ENCODE assay signal across 6 cellular contexts in genomic region chr16:30561212-30561816, GRCh38. TPM values are rescaled to one million over a fixed set of nuclear protein-coding genes. Genes with fewer than 3 reads are reported as not detected.
DNase-seq lines count a peak whose midpoint lies in the region; ATAC-seq and TF ChIP-seq lines count a peak whose summit lies in the region.

No MANE protein-coding gene starts in this region.

- H3K9me3 Mint-ChIP-seq in effector memory CD8-positive, alpha-beta T cell, result no peaks in the 10 kb centered on the region
- no peaks in the 10 kb centered on the region for H3K9me3 Mint-ChIP-seq in HFFc6

- ATAC-seq in effector memory CD8-positive, alpha-beta T cell (replicated peaks), result no peak

- TF ChIP-seq CTCF in retinal pigment epithelial cell (conservative IDR thresholded peaks at IDR 0.05; ENCODE audit: low read depth, low read length) (no peak), HFFc6 (IDR thresholded peaks at IDR 0.05) (no peak)

- in situ Hi-C loops in KBM-7 (cut with MboI; ENCODE audit: low pct_unique_long_range_greater_than_20kb, low sequenced_read_pairs), result no loop called here

- H3K27ac Mint-ChIP-seq in effector memory CD8-positive, alpha-beta T cell, result peak overlapping the region; percentile 67 to 91
- no peak overlapping the region for H3K27ac Mint-ChIP-seq in HFFc6

- peak overlapping the region; percentile 77 to 86 for H3K4me3 Mint-ChIP-seq in effector memory CD8-positive, alpha-beta T cell
- H3K4me3 Mint-ChIP-seq in HFFc6, result no peak overlapping the region

- DNase-seq in KBM-7 (peak; percentile 50), retinal pigment epithelial cell (ENCODE audit: low read depth) (no peak), HK-2 (ENCODE audit: unreplicated experiment) (no peak), HFFc6 (no peak), HPDE6-E6E7 (ENCODE audit: extremely low spot score) (no peak)
- DNase-seq in effector memory CD8-positive, alpha-beta T cell, result no peak

- H3K36me3 Mint-ChIP-seq in effector memory CD8-positive, alpha-beta T cell (ENCODE audit: insufficient read depth), result peaks cover 23% of the 10 kb centered on the region
- H3K36me3 Mint-ChIP-seq in HFFc6 (ENCODE audit: low read depth), result peaks cover 2% of the 10 kb centered on the region

- H3K4me1 Mint-ChIP-seq in effector memory CD8-positive, alpha-beta T cell (ENCODE audit: low read depth in 2 of 2), result peaks cover 7 to 21% of the 10 kb centered on the region in 2 donors
- peaks cover 13% of the 10 kb centered on the region for H3K4me1 Mint-ChIP-seq in HFFc6 (ENCODE audit: low read depth)

- no peaks in the 10 kb centered on the region for H3K27me3 Mint-ChIP-seq in effector memory CD8-positive, alpha-beta T cell
- peaks cover 4% of the 10 kb centered on the region for H3K27me3 Mint-ChIP-seq in HFFc6 (ENCODE audit: insufficient read depth)

- peak overlapping the region; percentile 24 for H3K4me3 ChIP-seq in retinal pigment epithelial cell (ENCODE audit: low read length)

RNA-seq across cellular contexts. Expression of gene ZNF764, which starts 3.1 kb away (rescaled TPM):
- total RNA-seq in HFFc6 (2021; fragmentation: NEBNext Ultra II Directional; extraction: Animal tissue kit (Norgen Biotek cat#: 25700)), result 1 to 10 TPM; 5.1 to 6.8 (median 5.7) TPM

RNA-seq across cellular contexts. Expression of gene ZNF688, which starts 10.2 kb away (rescaled TPM):
- total RNA-seq in HFFc6 (2021; fragmentation: NEBNext Ultra II Directional; extraction: Animal tissue kit (Norgen Biotek cat#: 25700)), result 10 to 100 TPM in 1 of 6 experiments, 1 to 10 TPM in 5; 5.9 to 10.4 (median 7.6) TPM

RNA-seq across cellular contexts. Expression of gene ZNF785, which starts 24.2 kb away (rescaled TPM):
- 10 to 100 TPM in 3 of 6 experiments, 1 to 10 TPM in 3; 7.3 to 12.2 (median 10.1) TPM for total RNA-seq in HFFc6 (2021; fragmentation: NEBNext Ultra II Directional; extraction: Animal tissue kit (Norgen Biotek cat#: 25700))

RNA-seq across cellular contexts. Expression of gene ZNF747, which starts 26.7 kb away (rescaled TPM):
- total RNA-seq in HFFc6 (2021; fragmentation: NEBNext Ultra II Directional; extraction: Animal tissue kit (Norgen Biotek cat#: 25700)), result 1 to 10 TPM; 3.2 to 4.7 (median 3.8) TPM

RNA-seq across cellular contexts. Expression of gene ZNF768, which starts 34.9 kb away (rescaled TPM):
- total RNA-seq in HFFc6 (2021; fragmentation: NEBNext Ultra II Directional; extraction: Animal tissue kit (Norgen Biotek cat#: 25700)), result 10 to 100 TPM; 19.8 to 22.8 (median 20.8) TPM
